ENCODE assay signal across 33 cellular contexts in genomic region chr9:96258967-96259366, GRCh38. TPM values are rescaled to one million over a fixed set of nuclear protein-coding genes. Genes with fewer than 3 reads are reported as not detected.
"Had no signal": no experiment of that assay in that cellular context is flagged by ENCODE, and none has a peak within 500 bp of the region (broad histone marks: within the 10 kb centered on the region; RNA-seq: fewer than 3 reads in every experiment).

No MANE protein-coding gene starts in this region.

- DNase-seq: activated CD4-positive, alpha-beta T cell treated with anti-CD3 and anti-CD28 coated beads for 48 hours; activated CD4-positive, alpha-beta T cell treated with anti-CD3 and anti-CD28 coated beads, Interleukin-2, amount 50 U/mL, for 48 hours; activated CD8-positive, alpha-beta memory T cell treated with anti-CD3 and anti-CD28 coated beads for 24 hours; activated effector memory CD4-positive, alpha-beta T cell treated with Interleukin-2 at 50 U/mL for 16 hours; activated naive CD4-positive, alpha-beta T cell treated with anti-CD3 and anti-CD28 coated beads for 36 hours; activated naive CD8-positive, alpha-beta T cell treated with anti-CD3 and anti-CD28 coated beads, Interleukin-2, amount 10 ng/mL, durations not matched to agents 7 days and 5 days; cerebellar nuclear complex; colonic mucosa; effector memory CD4-positive, alpha-beta T cell; erythroblast; gastrocnemius medialis; glutamatergic neuron; immature natural killer cell; kidney; left colon; mammary epithelial cell; midbrain; naive thymus-derived CD4-positive, alpha-beta T cell; ovary; right lobe of liver; stimulated activated CD4-positive, alpha-beta T cell treated with anti-CD3 and anti-CD28 coated beads, Interleukin-4, amount 100 ng/mL, for 1 hour; trophoblast cell had no signal

- H3K27ac Mint-ChIP-seq: activated naive CD4-positive, alpha-beta T cell treated with anti-CD3 and anti-CD28 coated beads for 36 hours; activated naive CD8-positive, alpha-beta T cell treated with anti-CD3 and anti-CD28 coated beads, Interleukin-2, amount 10 ng/mL, durations not matched to agents 7 days and 5 days; brain; immature natural killer cell; naive thymus-derived CD4-positive, alpha-beta T cell; progenitor cell of endocrine pancreas; stimulated activated effector memory CD8-positive, alpha-beta T cell treated with anti-CD3 and anti-CD28 coated beads, Interleukin-12 subunit alpha, Interleukin-12 subunit beta, amount 100 ng/mL, for 72 hours; stimulated activated naive CD8-positive, alpha-beta T cell treated with anti-CD3 and anti-CD28 coated beads, Interleukin-15, Interleukin-2, amounts not matched to agents 100 ng/mL and 50 ng/mL, for 24 hours had no signal

- H3K9me3 Mint-ChIP-seq: activated naive CD4-positive, alpha-beta T cell treated with anti-CD3 and anti-CD28 coated beads for 36 hours; activated naive CD8-positive, alpha-beta T cell treated with anti-CD3 and anti-CD28 coated beads, Interleukin-2, amount 10 ng/mL, durations not matched to agents 7 days and 5 days; brain; immature natural killer cell; naive thymus-derived CD4-positive, alpha-beta T cell; stimulated activated effector memory CD8-positive, alpha-beta T cell treated with anti-CD3 and anti-CD28 coated beads, Interleukin-12 subunit alpha, Interleukin-12 subunit beta, amount 100 ng/mL, for 72 hours; stimulated activated naive CD8-positive, alpha-beta T cell treated with anti-CD3 and anti-CD28 coated beads, Interleukin-15, Interleukin-2, amounts not matched to agents 100 ng/mL and 50 ng/mL, for 24 hours had no signal

- H3K4me1 Mint-ChIP-seq: brain, immature natural killer cell had no signal

- H3K36me3 ChIP-seq: ascending aorta, cardiac muscle cell, colonic mucosa, gastrocnemius medialis, ovary, right lobe of liver, thoracic aorta had no signal

- H3K27me3 ChIP-seq: ascending aorta, cardiac muscle cell, colonic mucosa, gastrocnemius medialis, ovary, right lobe of liver had no signal

- H3K9me3 ChIP-seq: ascending aorta, colonic mucosa, ovary, right lobe of liver, thoracic aorta had no signal

- ATAC-seq: activated CD4-positive, CD25-positive, alpha-beta regulatory T cell treated with anti-CD3 and anti-CD28 coated beads, Interleukin-2, amount 50 U/mL, for 24 hours; gastrocnemius medialis; left colon; naive thymus-derived CD4-positive, alpha-beta T cell; right lobe of liver; stimulated activated effector memory CD8-positive, alpha-beta T cell treated with anti-CD3 and anti-CD28 coated beads, Interleukin-12 subunit alpha, Interleukin-12 subunit beta, amount 100 ng/mL, for 72 hours had no signal

- H3K27me3 Mint-ChIP-seq: brain, progenitor cell of endocrine pancreas had no signal

- H3K36me3 Mint-ChIP-seq: activated naive CD8-positive, alpha-beta T cell treated with anti-CD3 and anti-CD28 coated beads, Interleukin-2, amount 10 ng/mL, durations not matched to agents 7 days and 5 days; brain; immature natural killer cell; naive thymus-derived CD4-positive, alpha-beta T cell; stimulated activated effector memory CD8-positive, alpha-beta T cell treated with anti-CD3 and anti-CD28 coated beads, Interleukin-12 subunit alpha, Interleukin-12 subunit beta, amount 100 ng/mL, for 72 hours had no signal

- H3K27ac ChIP-seq: ascending aorta, cardiac muscle cell, colonic mucosa, gastrocnemius medialis, ovary, right lobe of liver, thoracic aorta, VCaP had no signal

- H3K4me3 Mint-ChIP-seq: activated naive CD4-positive, alpha-beta T cell treated with anti-CD3 and anti-CD28 coated beads for 36 hours; activated naive CD8-positive, alpha-beta T cell treated with anti-CD3 and anti-CD28 coated beads, Interleukin-2, amount 10 ng/mL, durations not matched to agents 7 days and 5 days; brain; immature natural killer cell; naive thymus-derived CD4-positive, alpha-beta T cell; stimulated activated effector memory CD8-positive, alpha-beta T cell treated with anti-CD3 and anti-CD28 coated beads, Interleukin-12 subunit alpha, Interleukin-12 subunit beta, amount 100 ng/mL, for 72 hours; stimulated activated naive CD8-positive, alpha-beta T cell treated with anti-CD3 and anti-CD28 coated beads, Interleukin-15, Interleukin-2, amounts not matched to agents 100 ng/mL and 50 ng/mL, for 24 hours had no signal

- H3K4me1 ChIP-seq: ascending aorta, colonic mucosa, gastrocnemius medialis, right lobe of liver had no signal

- H3K4me3 ChIP-seq: ascending aorta, cardiac muscle cell, colonic mucosa, gastrocnemius medialis, ovary, right lobe of liver, thoracic aorta had no signal

RNA-seq across cellular contexts. Expression of gene HSD17B3, which starts 43.0 kb away (rescaled TPM):
- total RNA-seq: activated naive CD4-positive, alpha-beta T cell treated with anti-CD3 and anti-CD28 coated beads for 36 hours; ascending aorta; colonic mucosa; dermis microvascular lymphatic vessel endothelial cell; gastrocnemius medialis; mammary epithelial cell; progenitor cell of endocrine pancreas had no signal
- polyA plus RNA-seq: immature natural killer cell; naive thymus-derived CD4-positive, alpha-beta T cell; neural cell had no signal
